In genomic region chr4:51844157-51845054, GRCh38 we compare ENCODE assay signal across 8 cellular contexts. TPM values are rescaled to one million over a fixed set of nuclear protein-coding genes. Genes with fewer than 3 reads are reported as not detected.
A peak's percentile ranks its signal among the peaks of the same experiment; 100 is the strongest.
DNase-seq lines count a peak whose midpoint lies in the region; ATAC-seq and TF ChIP-seq lines count a peak whose summit lies in the region.

No MANE protein-coding gene starts in this region.

- DNase-seq in COR-L47 (lab: John Stamatoyannopoulos, UW) (peak; percentile 89), HT1080 (ENCODE audit: low read depth) (peak; percentile 98), NOMO-1 treated with dmso at 0.1 percent for 144 hours (lab: John Stamatoyannopoulos, UW; ENCODE audit: unreplicated experiment) (peak; percentile 60), endothelial cell (ENCODE audit: low spot score) (peak; percentile 88), mesothelial cell of epicardium (ENCODE audit: low spot score in 2 of 2, unreplicated experiment in 2 of 2) (peak; percentile 72 to 85)
- peak; percentile 81 for DNase-seq in activated CD8-positive, alpha-beta memory T cell treated with anti-CD3 and anti-CD28 coated beads, Interleukin-2, amount 50 U/mL, for 4 hours
- peak; percentile 77 to 80 for DNase-seq in stimulated activated CD8-positive, alpha-beta memory T cell treated with anti-CD3 and anti-CD28 coated beads, Interleukin-15, amount 100 ng/mL, for 48 hours (ENCODE audit: low read depth in 2 of 2)

- H3K36me3 Mint-ChIP-seq in endothelial cell (ENCODE audit: low read depth, unreplicated experiment) (peaks cover 4% of the 10 kb centered on the region), mesothelial cell of epicardium (no peaks in the 10 kb centered on the region)

- H3K27ac Mint-ChIP-seq in endothelial cell (ENCODE audit: unreplicated experiment) (peak overlapping the region; percentile 64), mesothelial cell of epicardium (peak overlapping the region; percentile 61)

- H3K4me3 Mint-ChIP-seq in endothelial cell (ENCODE audit: unreplicated experiment) (peak overlapping the region; percentile 87), mesothelial cell of epicardium (peak overlapping the region; percentile 94)

- peaks cover 13% of the 10 kb centered on the region for H3K4me1 Mint-ChIP-seq in endothelial cell (ENCODE audit: unreplicated experiment)
- peaks cover 17% of the 10 kb centered on the region for H3K4me1 Mint-ChIP-seq in mesothelial cell of epicardium

- no peaks in the 10 kb centered on the region for H3K9me3 Mint-ChIP-seq in endothelial cell (ENCODE audit: unreplicated experiment)
- H3K9me3 Mint-ChIP-seq in mesothelial cell of epicardium, result no peaks in the 10 kb centered on the region

- ATAC-seq in GM21367 (IDR thresholded peaks at IDR 0.05; ENCODE audit: unreplicated experiment), result peak; percentile 47

- no peak for TF ChIP-seq CTCF in endothelial cell (IDR thresholded peaks at IDR 0.05; ENCODE audit: unreplicated experiment)
- no peak for TF ChIP-seq CTCF in mesothelial cell of epicardium (IDR thresholded peaks at IDR 0.05; ENCODE audit: unreplicated experiment)

- H3K27me3 Mint-ChIP-seq in endothelial cell (ENCODE audit: unreplicated experiment), result peaks cover 9% of the 10 kb centered on the region
- H3K27me3 Mint-ChIP-seq in mesothelial cell of epicardium (ENCODE audit: low read depth), result peaks cover 5% of the 10 kb centered on the region

RNA-seq across cellular contexts. Expression of gene DCUN1D4, which starts 1.5 kb away (rescaled TPM):
- total RNA-seq in HT1080 (2014; rRNA removed; shearing (Covaris generic)), result 25.4 and 36.8 TPM in 2 replicates
- polyA plus RNA-seq in HT1080 (2015; cell fraction: cytosol; rRNA removed), result 15.5 and 17.8 TPM in 2 replicates
- polyA plus RNA-seq in HT1080 (2015; cell fraction: nucleus; rRNA removed), result 75.8 and 81.4 TPM in 2 replicates
- 61.0 TPM for total RNA-seq in endothelial cell (ENCODE audit: unreplicated experiment)
- 44.8 to 50.8 TPM (median 49.3 TPM) in 3 replicates for total RNA-seq in mesothelial cell of epicardium

Comparison
In these comparisons a context has a peak if more than half of its experiments do, and no peak if none do; other contexts are left out.
1. Peak in every context shown above with its lines: DNase-seq and ATAC-seq.